In genomic region chr7:98168904-98169621, GRCh38 we compare ENCODE assay signal across 13 cellular contexts. TPM values are rescaled to one million over a fixed set of nuclear protein-coding genes. Genes with fewer than 3 reads are reported as not detected.
A peak's percentile ranks its signal among the peaks of the same experiment; 100 is the strongest.
DNase-seq lines count a peak whose midpoint lies in the region; ATAC-seq, FAIRE-seq and TF ChIP-seq lines count a peak whose summit lies in the region.
"Had no signal": no experiment of that assay in that cellular context is flagged by ENCODE, and none has a peak within 500 bp of the region (broad histone marks: within the 10 kb centered on the region; RNA-seq: fewer than 3 reads in every experiment).

No MANE protein-coding gene starts in this region.

- FAIRE-seq in pancreas (lab: Jason Lieb, UNC), result no peak

- H3K36me3 Mint-ChIP-seq in CD14-positive monocyte (peaks cover 49 to 54% of the 10 kb centered on the region in 2 donors), HFFc6 (ENCODE audit: low read depth) (no peaks in the 10 kb centered on the region), WTC11 (peaks cover 11% of the 10 kb centered on the region; the same call in 1 of the 2 replicates)

- peaks cover 20 to 32% (median 21%) of the 10 kb centered on the region in 3 donors for H3K27me3 Mint-ChIP-seq in CD14-positive monocyte (ENCODE audit: low read depth in 3 of 3)
- no peaks in the 10 kb centered on the region; the same call in none of the 2 replicates for H3K27me3 Mint-ChIP-seq in HFFc6 (ENCODE audit: insufficient read depth)
- no peaks in the 10 kb centered on the region for H3K27me3 Mint-ChIP-seq in WTC11 (ENCODE audit: low read depth)

- H3K4me1 ChIP-seq in pancreas, result peaks cover 25 to 50% (median 31%) of the 10 kb centered on the region in 3 donors
- H3K4me1 ChIP-seq: SJCRH30 had no signal

- H3K4me3 Mint-ChIP-seq in CD14-positive monocyte (no peak overlapping the region), HFFc6 (no peak overlapping the region), WTC11 (no peak overlapping the region)
- H3K4me3 Mint-ChIP-seq: GM23338 had no signal

- H3K27me3 ChIP-seq in pancreas, result no peaks in the 10 kb centered on the region
- H3K27me3 ChIP-seq: SJCRH30 had no signal

- peak overlapping the region in 3 of 4 donors; percentile 6 to 83 (median 75) for H3K27ac ChIP-seq in pancreas
- H3K27ac ChIP-seq: SJCRH30 had no signal

- no peak overlapping the region for H3K4me3 ChIP-seq in pancreas
- H3K4me3 ChIP-seq: GM23338, SJCRH30 had no signal

- intact Hi-C loops in CD14-positive monocyte (cut with micrococcal nuclease) (loop anchor here (1.0 to 5.0 kb wide), 3 partner anchors 62 to 148 kb away; partner anchors contain the start of gene LMTK2 (in 1 of the 2)), pancreas (cut with DNase I) (loop anchor here (5.0 to 10.0 kb wide), 3 partner anchors 57 to 144 kb away; no protein-coding TSS in a partner anchor)

- ATAC-seq in WTC11 (no peak), pancreas (peak in 1 of 4 donors; percentile 6), GM18909 (IDR thresholded peaks at IDR 0.05; ENCODE audit: poor library complexity, unreplicated experiment) (no peak), HG03432 (IDR thresholded peaks at IDR 0.05; ENCODE audit: unreplicated experiment) (no peak), GM21360 (IDR thresholded peaks at IDR 0.05; ENCODE audit: unreplicated experiment) (no peak)

- DNase-seq in CD14-positive monocyte (ENCODE audit: low spot score), result no peak
- DNase-seq in HFFc6, result no peak
- no peak for DNase-seq in WTC11 (ENCODE audit: low spot score)
- DNase-seq in pancreas, result no peak
- no peak for DNase-seq in hepatic stellate cell (ENCODE audit: low spot score)
- DNase-seq: NCI-H187 had no signal

- no peaks in the 10 kb centered on the region for H3K36me3 ChIP-seq in pancreas
- H3K36me3 ChIP-seq: SJCRH30 had no signal

- POLR2A ChIA-PET in WTC11 (lab: Charles Lee), result no interaction called here

- H3K4me1 Mint-ChIP-seq in CD14-positive monocyte (peaks cover 15% of the 10 kb centered on the region), HFFc6 (ENCODE audit: low read depth) (peaks cover 11% of the 10 kb centered on the region), WTC11 (peaks cover 25% of the 10 kb centered on the region)

- CTCF ChIA-PET in WTC11 (lab: Charles Lee), result interaction anchor here (0.5 to 6.0 kb wide), 22 partner anchors 9 to 297 kb away, joined by 3 to 256 read pairs (median 5); partner anchors contain the start of genes ASNS and LMTK2

- H3K9me3 Mint-ChIP-seq in CD14-positive monocyte, result peaks cover 0 to 3% (median 0%) of the 10 kb centered on the region in 7 donors
- no peaks in the 10 kb centered on the region for H3K9me3 Mint-ChIP-seq in HFFc6
- no peaks in the 10 kb centered on the region for H3K9me3 Mint-ChIP-seq in WTC11
- H3K9me3 Mint-ChIP-seq: GM23338 had no signal

- 48 to 49% methylated on average over 5 of the region's 5 CpGs for WGBS in pancreas, 2 donors

- no peaks in the 10 kb centered on the region for H3K9me3 ChIP-seq in pancreas
- H3K9me3 ChIP-seq: SJCRH30 had no signal

- H3K27ac Mint-ChIP-seq in CD14-positive monocyte (no peak overlapping the region), HFFc6 (no peak overlapping the region), WTC11 (no peak overlapping the region)
- H3K27ac Mint-ChIP-seq: GM23338 had no signal

- peak; percentile 47 for TF ChIP-seq CTCF in CD14-positive monocyte (IDR thresholded peaks at IDR 0.05)
- peak; percentile 61 for TF ChIP-seq CTCF in HFFc6 (IDR thresholded peaks at IDR 0.05)
- peak; percentile 14; the same call in 1 of the 2 replicates for TF ChIP-seq CTCF in WTC11 (IDR thresholded peaks at IDR 0.05)
- TF ChIP-seq CTCF in pancreas (IDR thresholded peaks at IDR 0.05), result no peak

TF ChIP-seq in WTC11, 78 proteins besides CTCF, POLR2A, EP300 and RAD21:
- TF ChIP-seq TCF7 (CRISPR knock-in tag; IDR thresholded peaks at IDR 0.05; ENCODE audit: low read depth) (no peak), ZNF138 (CRISPR knock-in tag; conservative IDR thresholded peaks at IDR 0.05) (no peak), JUN (CRISPR knock-in tag; IDR thresholded peaks at IDR 0.05) (no peak), JAZF1 (CRISPR knock-in tag; IDR thresholded peaks at IDR 0.05) (no peak)
- TF ChIP-seq, protein P1, sequence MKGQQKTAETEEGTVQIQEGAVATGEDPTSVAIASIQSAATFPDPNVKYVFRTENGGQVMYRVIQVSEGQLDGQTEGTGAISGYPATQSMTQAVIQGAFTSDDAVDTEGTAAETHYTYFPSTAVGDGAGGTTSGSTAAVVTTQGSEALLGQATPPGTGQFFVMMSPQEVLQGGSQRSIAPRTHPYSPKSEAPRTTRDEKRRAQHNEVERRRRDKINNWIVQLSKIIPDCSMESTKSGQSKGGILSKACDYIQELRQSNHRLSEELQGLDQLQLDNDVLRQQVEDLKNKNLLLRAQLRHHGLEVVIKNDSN (CRISPR knock-in tag; IDR thresholded peaks at IDR 0.05), result no peak

RNA-seq across cellular contexts. Expression of gene BHLHA15, which starts 42.2 kb away (rescaled TPM):
- polyA plus RNA-seq in CD14-positive monocyte (not detected), pancreas (10 to 100 TPM; 32.5 to 98.0 TPM)
- total RNA-seq in HFFc6 (2021; fragmentation: NEBNext Ultra II Directional; extraction: Animal tissue kit (Norgen Biotek cat#: 25700)), result under 1 TPM in 1 of 6 experiments, not detected in 5; 0.33 TPM
- total RNA-seq in WTC11 (2021) (2.7 to 3.3 TPM (median 2.8 TPM) in 3 replicates), pancreas (100 to 1,000 TPM in 4 of 6 donors, 10 to 100 TPM in 2; 70.9 to 405 (median 172) TPM)
- total RNA-seq: SJCRH30 had no signal
- polyA plus RNA-seq: AG04450, BJ had no signal

Comparison
In these comparisons a context has a peak if more than half of its experiments do, and no peak if none do; other contexts are left out.
1. CTCF ChIP-seq: peak in CD14-positive monocyte (single experiment), HFFc6 (single experiment) and WTC11 (single experiment); none in pancreas (0 of 4).
2. RNA of gene BHLHA15, which starts 42.2 kb away (total RNA-seq): 70.9 to 405 TPM in pancreas; 2.7 to 3.3 TPM in WTC11 and 0.33 TPM in HFFc6; every median in the first group is over 10 times any median in the second.